1 cellular context compared by ENCODE assay signal in the genomic region with DNA sequence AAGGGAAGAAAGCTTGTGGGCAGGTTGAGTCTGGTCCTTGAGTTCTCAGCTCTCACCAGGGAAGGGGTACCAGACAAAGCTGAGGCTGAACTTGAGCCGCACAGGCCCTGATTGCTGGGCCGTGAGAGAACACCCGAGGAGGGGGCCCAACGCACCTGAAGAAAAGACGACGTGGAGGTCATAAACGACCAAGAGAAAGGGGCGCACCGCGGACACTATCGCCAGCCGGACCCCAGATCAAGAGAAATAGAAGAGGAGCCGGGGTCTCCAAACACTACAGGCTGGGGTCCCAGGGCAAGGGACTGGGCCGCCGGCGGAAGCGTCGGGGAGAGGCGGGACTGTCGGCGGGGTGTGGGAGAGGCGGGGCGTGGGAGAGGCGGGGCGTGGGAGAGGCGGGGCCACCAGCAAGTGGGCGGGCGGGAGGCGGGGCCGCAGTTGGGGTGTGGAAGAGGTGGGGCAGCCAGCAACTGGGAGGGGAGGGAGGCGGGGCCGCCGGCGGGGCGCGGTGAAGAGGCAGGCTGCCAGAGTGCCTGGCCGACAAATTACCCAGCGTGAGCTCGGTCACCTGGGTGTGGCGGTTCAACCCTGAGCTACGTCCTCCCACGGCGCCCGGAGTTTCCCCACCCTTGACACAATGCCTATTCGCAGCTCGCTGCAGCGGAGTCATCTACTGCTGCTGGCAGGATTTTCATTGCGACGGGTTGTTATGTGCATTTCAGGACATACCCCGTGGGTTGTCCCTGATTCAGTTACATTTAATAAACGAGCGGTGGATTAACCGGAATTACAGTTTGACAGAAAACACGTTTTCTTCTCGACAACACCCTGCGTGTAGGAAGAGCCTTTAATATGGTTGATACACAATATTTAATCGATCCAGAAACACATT.
TF ChIP-seq lines count a peak whose summit lies in the region.

No MANE protein-coding gene starts in this region.

TF ChIP-seq in K562, 482 proteins besides CTCF, POLR2A, EP300 and RAD21 (continued from another document):
- TF ChIP-seq, protein P1, sequence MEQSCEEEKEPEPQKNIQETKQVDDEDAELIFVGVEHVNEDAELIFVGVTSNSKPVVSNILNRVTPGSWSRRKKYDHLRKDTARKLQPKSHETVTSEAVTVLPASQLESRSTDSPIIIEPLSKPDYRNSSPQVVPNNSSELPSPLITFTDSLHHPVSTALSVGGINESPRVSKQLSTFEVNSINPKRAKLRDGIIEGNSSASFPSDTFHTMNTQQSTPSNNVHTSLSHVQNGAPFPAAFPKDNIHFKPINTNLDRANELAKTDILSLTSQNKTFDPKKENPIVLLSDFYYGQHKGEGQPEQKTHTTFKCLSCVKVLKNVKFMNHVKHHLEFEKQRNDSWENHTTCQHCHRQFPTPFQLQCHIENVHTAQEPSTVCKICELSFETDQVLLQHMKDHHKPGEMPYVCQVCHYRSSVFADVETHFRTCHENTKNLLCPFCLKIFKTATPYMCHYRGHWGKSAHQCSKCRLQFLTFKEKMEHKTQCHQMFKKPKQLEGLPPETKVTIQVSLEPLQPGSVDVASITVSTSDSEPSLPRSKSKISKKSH (CRISPR knock-in tag; IDR thresholded peaks at IDR 0.05), result no peak
- TF ChIP-seq SUPT5H (IDR thresholded peaks at IDR 0.05), result peak; percentile 66
- TF ChIP-seq POLR2H (tag; IDR thresholded peaks at IDR 0.05; ENCODE audit: low read depth), result 0 out of 2 replicates have a peak, but pooled peaks have one; percentile 36
- no peak for TF ChIP-seq RFX1 (IDR thresholded peaks at IDR 0.05)
- peak; percentile 85 for TF ChIP-seq TAF1 (IDR thresholded peaks at IDR 0.05; ENCODE audit: control insufficient read depth, extremely low read depth, insufficient read depth, low read length, severe bottlenecking)
- TF ChIP-seq YY1 (IDR thresholded peaks at IDR 0.05; ENCODE audit: borderline replicate concordance in 1 of 3, control insufficient read depth in 1 of 3, extremely low read depth in 1 of 3, insufficient read depth in 3 of 3, insufficient read length in 1 of 3, insufficient replicate concordance in 2 of 3, low read depth in 1 of 3, low read length in 2 of 3), result peak in 2 of 3 experiments; percentile 45 to 46
- TF ChIP-seq, protein P2, sequence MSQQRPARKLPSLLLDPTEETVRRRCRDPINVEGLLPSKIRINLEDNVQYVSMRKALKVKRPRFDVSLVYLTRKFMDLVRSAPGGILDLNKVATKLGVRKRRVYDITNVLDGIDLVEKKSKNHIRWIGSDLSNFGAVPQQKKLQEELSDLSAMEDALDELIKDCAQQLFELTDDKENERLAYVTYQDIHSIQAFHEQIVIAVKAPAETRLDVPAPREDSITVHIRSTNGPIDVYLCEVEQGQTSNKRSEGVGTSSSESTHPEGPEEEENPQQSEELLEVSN (IDR thresholded peaks at IDR 0.05; ENCODE audit: borderline replicate concordance in 1 of 2, extremely low read depth in 1 of 2, insufficient read depth in 1 of 2, insufficient read length in 1 of 2, low read depth in 1 of 2, low read length in 1 of 2, poor library complexity in 1 of 2, severe bottlenecking in 1 of 2), result peak in 1 of 2 experiments; percentile 49
- TF ChIP-seq ZNF668 (CRISPR knock-in tag; IDR thresholded peaks at IDR 0.05), result no peak
- 0 out of 2 replicates have a peak, but pooled peaks have one; percentile 35 for TF ChIP-seq NR2C2 (CRISPR knock-in tag; IDR thresholded peaks at IDR 0.05)
- TF ChIP-seq NR2C2 (tag; IDR thresholded peaks at IDR 0.05), result peak; percentile 74
- peak in 1 of 2 experiments; percentile 64; a peak in 1 of 4 replicates for TF ChIP-seq SIN3A (IDR thresholded peaks at IDR 0.05; ENCODE audit: borderline replicate concordance in 2 of 2, control insufficient read depth in 1 of 2, low read depth in 2 of 2, low read length in 2 of 2)
- TF ChIP-seq, protein P3, sequence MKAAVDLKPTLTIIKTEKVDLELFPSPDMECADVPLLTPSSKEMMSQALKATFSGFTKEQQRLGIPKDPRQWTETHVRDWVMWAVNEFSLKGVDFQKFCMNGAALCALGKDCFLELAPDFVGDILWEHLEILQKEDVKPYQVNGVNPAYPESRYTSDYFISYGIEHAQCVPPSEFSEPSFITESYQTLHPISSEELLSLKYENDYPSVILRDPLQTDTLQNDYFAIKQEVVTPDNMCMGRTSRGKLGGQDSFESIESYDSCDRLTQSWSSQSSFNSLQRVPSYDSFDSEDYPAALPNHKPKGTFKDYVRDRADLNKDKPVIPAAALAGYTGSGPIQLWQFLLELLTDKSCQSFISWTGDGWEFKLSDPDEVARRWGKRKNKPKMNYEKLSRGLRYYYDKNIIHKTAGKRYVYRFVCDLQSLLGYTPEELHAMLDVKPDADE (conservative IDR thresholded peaks at IDR 0.05; ENCODE audit: control insufficient read depth, low read depth, low read length), result 0 out of 2 replicates have a peak, but pooled peaks have one; percentile 58
- peak; percentile 48; the same call in 1 of the 2 replicates for TF ChIP-seq ZKSCAN1 (IDR thresholded peaks at IDR 0.05; ENCODE audit: low read depth, low read length)
- peak; percentile 9; the same call in 1 of the 2 replicates for TF ChIP-seq GATAD2A (IDR thresholded peaks at IDR 0.05)
- TF ChIP-seq GTF2E2 (tag; IDR thresholded peaks at IDR 0.05), result 0 out of 2 replicates have a peak, but pooled peaks have one; percentile 30
- TF ChIP-seq, protein P4, sequence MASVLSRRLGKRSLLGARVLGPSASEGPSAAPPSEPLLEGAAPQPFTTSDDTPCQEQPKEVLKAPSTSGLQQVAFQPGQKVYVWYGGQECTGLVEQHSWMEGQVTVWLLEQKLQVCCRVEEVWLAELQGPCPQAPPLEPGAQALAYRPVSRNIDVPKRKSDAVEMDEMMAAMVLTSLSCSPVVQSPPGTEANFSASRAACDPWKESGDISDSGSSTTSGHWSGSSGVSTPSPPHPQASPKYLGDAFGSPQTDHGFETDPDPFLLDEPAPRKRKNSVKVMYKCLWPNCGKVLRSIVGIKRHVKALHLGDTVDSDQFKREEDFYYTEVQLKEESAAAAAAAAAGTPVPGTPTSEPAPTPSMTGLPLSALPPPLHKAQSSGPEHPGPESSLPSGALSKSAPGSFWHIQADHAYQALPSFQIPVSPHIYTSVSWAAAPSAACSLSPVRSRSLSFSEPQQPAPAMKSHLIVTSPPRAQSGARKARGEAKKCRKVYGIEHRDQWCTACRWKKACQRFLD (CRISPR knock-in tag; IDR thresholded peaks at IDR 0.05), result peak; percentile 53; the same call in 1 of the 2 replicates
- TF ChIP-seq CTBP1 (IDR thresholded peaks at IDR 0.05; ENCODE audit: borderline replicate concordance), result 0 out of 2 replicates have a peak, but pooled peaks have one; percentile 60
- peak; percentile 20 to 41; a peak in 2 of 4 replicates for TF ChIP-seq NRF1 (conservative IDR thresholded peaks at IDR 0.05 in 1 of 2, IDR thresholded peaks at IDR 0.05 in 1 of 2)
- TF ChIP-seq NFIC (IDR thresholded peaks at IDR 0.05), result peak; percentile 44; the same call in 1 of the 2 replicates
- TF ChIP-seq, protein P5, sequence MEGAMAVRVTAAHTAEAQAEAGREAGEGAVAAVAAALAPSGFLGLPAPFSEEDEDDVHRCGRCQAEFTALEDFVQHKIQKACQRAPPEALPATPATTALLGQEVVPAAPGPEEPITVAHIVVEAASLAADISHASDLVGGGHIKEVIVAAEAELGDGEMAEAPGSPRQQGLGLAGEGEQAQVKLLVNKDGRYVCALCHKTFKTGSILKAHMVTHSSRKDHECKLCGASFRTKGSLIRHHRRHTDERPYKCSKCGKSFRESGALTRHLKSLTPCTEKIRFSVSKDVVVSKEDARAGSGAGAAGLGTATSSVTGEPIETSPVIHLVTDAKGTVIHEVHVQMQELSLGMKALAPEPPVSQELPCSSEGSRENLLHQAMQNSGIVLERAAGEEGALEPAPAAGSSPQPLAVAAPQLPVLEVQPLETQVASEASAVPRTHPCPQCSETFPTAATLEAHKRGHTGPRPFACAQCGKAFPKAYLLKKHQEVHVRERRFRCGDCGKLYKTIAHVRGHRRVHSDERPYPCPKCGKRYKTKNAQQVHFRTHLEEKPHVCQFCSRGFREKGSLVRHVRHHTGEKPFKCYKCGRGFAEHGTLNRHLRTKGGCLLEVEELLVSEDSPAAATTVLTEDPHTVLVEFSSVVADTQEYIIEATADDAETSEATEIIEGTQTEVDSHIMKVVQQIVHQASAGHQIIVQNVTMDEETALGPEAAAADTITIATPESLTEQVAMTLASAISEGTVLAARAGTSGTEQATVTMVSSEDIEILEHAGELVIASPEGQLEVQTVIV (CRISPR knock-in tag; IDR thresholded peaks at IDR 0.05; ENCODE audit: borderline replicate concordance), result no peak
- TF ChIP-seq, protein P6, sequence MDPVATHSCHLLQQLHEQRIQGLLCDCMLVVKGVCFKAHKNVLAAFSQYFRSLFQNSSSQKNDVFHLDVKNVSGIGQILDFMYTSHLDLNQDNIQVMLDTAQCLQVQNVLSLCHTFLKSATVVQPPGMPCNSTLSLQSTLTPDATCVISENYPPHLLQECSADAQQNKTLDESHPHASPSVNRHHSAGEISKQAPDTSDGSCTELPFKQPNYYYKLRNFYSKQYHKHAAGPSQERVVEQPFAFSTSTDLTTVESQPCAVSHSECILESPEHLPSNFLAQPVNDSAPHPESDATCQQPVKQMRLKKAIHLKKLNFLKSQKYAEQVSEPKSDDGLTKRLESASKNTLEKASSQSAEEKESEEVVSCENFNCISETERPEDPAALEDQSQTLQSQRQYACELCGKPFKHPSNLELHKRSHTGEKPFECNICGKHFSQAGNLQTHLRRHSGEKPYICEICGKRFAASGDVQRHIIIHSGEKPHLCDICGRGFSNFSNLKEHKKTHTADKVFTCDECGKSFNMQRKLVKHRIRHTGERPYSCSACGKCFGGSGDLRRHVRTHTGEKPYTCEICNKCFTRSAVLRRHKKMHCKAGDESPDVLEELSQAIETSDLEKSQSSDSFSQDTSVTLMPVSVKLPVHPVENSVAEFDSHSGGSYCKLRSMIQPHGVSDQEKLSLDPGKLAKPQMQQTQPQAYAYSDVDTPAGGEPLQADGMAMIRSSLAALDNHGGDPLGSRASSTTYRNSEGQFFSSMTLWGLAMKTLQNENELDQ (CRISPR knock-in tag; IDR thresholded peaks at IDR 0.05; ENCODE audit: borderline replicate concordance), result no peak
- peak; percentile 39; the same call in 1 of the 2 replicates for TF ChIP-seq MTA1 (IDR thresholded peaks at IDR 0.05; ENCODE audit: borderline replicate concordance)
- peak in 1 of 2 experiments; percentile 54; a peak in 1 of 4 replicates for TF ChIP-seq HDAC1 (IDR thresholded peaks at IDR 0.05)
- no peak for TF ChIP-seq CAMTA2 (CRISPR knock-in tag; conservative IDR thresholded peaks at IDR 0.05)
- TF ChIP-seq CREM (IDR thresholded peaks at IDR 0.05; ENCODE audit: low read depth), result peak; percentile 84
- peak; percentile 48; the same call in 1 of the 2 replicates for TF ChIP-seq JUND (IDR thresholded peaks at IDR 0.05; ENCODE audit: borderline replicate concordance, low read depth, low read length)
- no peak; the same call in 2 of the 3 replicates for TF ChIP-seq JUND (tag; IDR thresholded peaks at IDR 0.05; ENCODE audit: borderline replicate concordance, low read depth, low read length)
- TF ChIP-seq, protein P7, sequence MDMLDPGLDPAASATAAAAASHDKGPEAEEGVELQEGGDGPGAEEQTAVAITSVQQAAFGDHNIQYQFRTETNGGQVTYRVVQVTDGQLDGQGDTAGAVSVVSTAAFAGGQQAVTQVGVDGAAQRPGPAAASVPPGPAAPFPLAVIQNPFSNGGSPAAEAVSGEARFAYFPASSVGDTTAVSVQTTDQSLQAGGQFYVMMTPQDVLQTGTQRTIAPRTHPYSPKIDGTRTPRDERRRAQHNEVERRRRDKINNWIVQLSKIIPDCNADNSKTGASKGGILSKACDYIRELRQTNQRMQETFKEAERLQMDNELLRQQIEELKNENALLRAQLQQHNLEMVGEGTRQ (CRISPR knock-in tag; IDR thresholded peaks at IDR 0.05), result no peak
- no peak for TF ChIP-seq SMARCA5 (IDR thresholded peaks at IDR 0.05)
- TF ChIP-seq KDM4B (IDR thresholded peaks at IDR 0.05; ENCODE audit: borderline replicate concordance in 2 of 2, low read depth in 1 of 2), result peak in 1 of 2 experiments; percentile 46; a peak in 1 of 4 replicates
- TF ChIP-seq, protein P8, sequence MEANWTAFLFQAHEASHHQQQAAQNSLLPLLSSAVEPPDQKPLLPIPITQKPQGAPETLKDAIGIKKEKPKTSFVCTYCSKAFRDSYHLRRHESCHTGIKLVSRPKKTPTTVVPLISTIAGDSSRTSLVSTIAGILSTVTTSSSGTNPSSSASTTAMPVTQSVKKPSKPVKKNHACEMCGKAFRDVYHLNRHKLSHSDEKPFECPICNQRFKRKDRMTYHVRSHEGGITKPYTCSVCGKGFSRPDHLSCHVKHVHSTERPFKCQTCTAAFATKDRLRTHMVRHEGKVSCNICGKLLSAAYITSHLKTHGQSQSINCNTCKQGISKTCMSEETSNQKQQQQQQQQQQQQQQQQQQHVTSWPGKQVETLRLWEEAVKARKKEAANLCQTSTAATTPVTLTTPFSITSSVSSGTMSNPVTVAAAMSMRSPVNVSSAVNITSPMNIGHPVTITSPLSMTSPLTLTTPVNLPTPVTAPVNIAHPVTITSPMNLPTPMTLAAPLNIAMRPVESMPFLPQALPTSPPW (CRISPR knock-in tag; IDR thresholded peaks at IDR 0.05), result peak; percentile 76
- peak; percentile 73 for TF ChIP-seq POLR2G (IDR thresholded peaks at IDR 0.05; ENCODE audit: low read depth, low read length)
- no peak for TF ChIP-seq WHSC1 (IDR thresholded peaks at IDR 0.05; ENCODE audit: low read length)
- TF ChIP-seq ZBTB1 (CRISPR knock-in tag; IDR thresholded peaks at IDR 0.05; ENCODE audit: borderline replicate concordance, low read depth), result peak; percentile 75; the same call in 1 of the 2 replicates
- no peak for TF ChIP-seq ZNF445 (CRISPR knock-in tag; IDR thresholded peaks at IDR 0.05; ENCODE audit: low read depth)
- TF ChIP-seq, protein P9, sequence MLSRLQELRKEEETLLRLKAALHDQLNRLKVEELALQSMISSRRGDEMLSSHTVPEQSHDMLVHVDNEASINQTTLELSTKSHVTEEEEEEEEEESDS (CRISPR knock-in tag; IDR thresholded peaks at IDR 0.05), result no peak
- TF ChIP-seq TBP (optimal IDR thresholded peaks at IDR 0.05; ENCODE audit: low read depth, low read length), result peak; percentile 66
- peak; percentile 37; the same call in 1 of the 2 replicates for TF ChIP-seq NBN (IDR thresholded peaks at IDR 0.05; ENCODE audit: low read depth)
TF ChIP-seq in K562: peak in this region for 57.
